Comparison of ENCODE assay signal across 9 cellular contexts in the genomic region with DNA sequence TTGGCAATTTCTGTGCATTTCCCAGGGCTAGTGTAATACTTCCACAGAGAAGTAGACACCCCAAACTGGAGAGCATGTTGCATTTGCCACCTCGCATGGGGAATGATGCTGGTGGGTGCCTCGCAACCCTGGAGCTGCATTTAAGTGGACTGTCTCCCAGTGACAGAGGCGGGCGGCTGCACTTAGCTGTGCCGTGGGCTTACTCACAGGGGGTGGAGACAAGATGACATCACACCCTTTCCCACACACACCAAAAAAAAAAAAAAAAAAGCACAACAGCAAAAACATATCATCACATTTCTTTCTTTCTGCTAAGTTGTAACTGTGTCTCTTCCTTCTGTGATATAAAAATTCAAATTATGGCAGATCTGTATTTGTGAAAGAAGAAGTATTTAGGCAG. TPM values are rescaled to one million over a fixed set of nuclear protein-coding genes. Genes with fewer than 3 reads are reported as not detected.
A peak's percentile ranks its signal among the peaks of the same experiment; 100 is the strongest.
DNase-seq lines count a peak whose midpoint lies in the region; ATAC-seq and TF ChIP-seq lines count a peak whose summit lies in the region.
"Had no signal": no experiment of that assay in that cellular context is flagged by ENCODE, and none has a peak within 500 bp of the region (broad histone marks: within the 10 kb centered on the region; RNA-seq: fewer than 3 reads in every experiment).

A gene with protein sequence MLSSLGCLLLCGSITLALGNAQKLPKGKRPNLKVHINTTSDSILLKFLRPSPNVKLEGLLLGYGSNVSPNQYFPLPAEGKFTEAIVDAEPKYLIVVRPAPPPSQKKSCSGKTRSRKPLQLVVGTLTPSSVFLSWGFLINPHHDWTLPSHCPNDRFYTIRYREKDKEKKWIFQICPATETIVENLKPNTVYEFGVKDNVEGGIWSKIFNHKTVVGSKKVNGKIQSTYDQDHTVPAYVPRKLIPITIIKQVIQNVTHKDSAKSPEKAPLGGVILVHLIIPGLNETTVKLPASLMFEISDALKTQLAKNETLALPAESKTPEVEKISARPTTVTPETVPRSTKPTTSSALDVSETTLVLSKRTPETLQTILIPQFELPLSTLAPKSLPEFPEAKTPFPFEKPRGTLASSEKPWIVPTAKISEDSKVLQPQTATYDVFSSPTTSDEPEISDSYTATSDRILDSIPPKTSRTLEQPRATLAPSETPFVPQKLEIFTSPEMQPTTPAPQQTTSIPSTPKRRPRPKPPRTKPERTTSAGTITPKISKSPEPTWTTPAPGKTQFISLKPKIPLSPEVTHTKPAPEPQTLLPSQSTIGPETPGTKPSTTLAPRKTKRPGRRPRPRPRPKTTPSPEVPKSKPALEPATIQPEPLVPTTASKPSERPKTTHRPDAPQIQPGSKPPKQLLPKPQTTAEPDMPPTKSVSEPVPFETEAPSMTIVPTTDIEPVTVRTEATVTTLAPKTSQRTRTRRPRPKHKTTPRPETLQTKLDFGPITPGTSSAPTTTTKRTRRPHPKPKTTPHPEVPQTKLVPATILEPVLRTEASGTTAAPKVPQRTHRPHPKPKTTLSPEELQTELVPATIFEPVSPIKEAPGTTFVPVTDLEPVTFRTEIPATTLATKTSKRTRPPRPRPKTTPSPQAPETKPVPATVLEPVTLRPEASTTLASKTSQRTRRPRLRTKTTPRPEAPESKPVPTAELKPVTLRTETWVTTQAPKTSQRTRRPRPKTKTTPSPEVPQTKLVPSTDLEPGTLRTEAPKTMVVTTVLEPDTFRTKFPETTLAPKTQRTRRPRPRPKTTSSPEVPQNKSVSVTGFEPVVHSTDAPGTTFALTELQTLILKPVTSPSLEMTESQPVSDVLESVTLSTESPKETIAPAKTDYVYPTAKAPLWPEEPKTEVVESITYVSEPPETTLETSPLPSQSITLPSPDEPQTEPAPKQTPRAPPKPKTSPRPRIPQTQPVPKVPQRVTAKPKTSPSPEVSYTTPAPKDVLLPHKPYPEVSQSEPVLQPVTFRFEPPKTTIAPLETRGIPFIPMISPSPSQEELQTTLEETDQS (N-terminal part only) (minus strand): TSS at position 113 of the 400 bp plus-strand sequence. CDS start 37 bp downstream, at position 76.

- H3K36me3 ChIP-seq in A673 (ENCODE audit: insufficient read depth, low read length, poor library complexity, severe bottlenecking) (no peaks in the 10 kb centered on the region), liver (ENCODE audit: control insufficient read depth in 4 of 4, insufficient read depth in 3 of 4, low read depth in 1 of 4, low read length in 3 of 4) (no peaks in the 10 kb centered on the region), suprapubic skin (no peaks in the 10 kb centered on the region)
- no peaks in the 10 kb centered on the region for H3K36me3 ChIP-seq in CD8-positive, alpha-beta memory T cell (ENCODE audit: insufficient read depth, low read length)

- TF ChIP-seq CTCF in A673 (conservative IDR thresholded peaks at IDR 0.05; ENCODE audit: low read depth, low read length) (no peak), coronary artery (IDR thresholded peaks at IDR 0.05) (no peak), liver (IDR thresholded peaks at IDR 0.05; ENCODE audit: low read depth, low read length, missing input control) (no peak), suprapubic skin (IDR thresholded peaks at IDR 0.05) (no peak)

- no peak for ATAC-seq in GM18519 (IDR thresholded peaks at IDR 0.05; ENCODE audit: low FRiP score, unreplicated experiment)

- H3K4me3 ChIP-seq in A673 (ENCODE audit: low read depth, low read length, poor library complexity, severe bottlenecking), result peak within 1 kb of the TSS; percentile 16
- peak within 1 kb of the TSS; percentile 72 for H3K4me3 ChIP-seq in coronary artery
- peak within 1 kb of the TSS; percentile 19 to 29 (median 22) for H3K4me3 ChIP-seq in liver (ENCODE audit: low read depth in 1 of 3, low read length in 3 of 3)
- H3K4me3 ChIP-seq in suprapubic skin, result peak within 1 kb of the TSS; percentile 43
- H3K4me3 ChIP-seq in CD8-positive, alpha-beta memory T cell (ENCODE audit: low read length), result no peak within 1 kb of the TSS

- H3K4me3 Mint-ChIP-seq in CD8-positive, alpha-beta memory T cell, result no peak within 1 kb of the TSS
- H3K4me3 Mint-ChIP-seq: activated T-cell treated with anti-CD3 and anti-CD28 coated beads, Interleukin-2, amount 50 U/mL, for 4 hours had no signal

- peak in 1 of 2 donors; percentile 52 for TF ChIP-seq POLR2A in suprapubic skin (IDR thresholded peaks at IDR 0.05)

- BruUV-seq in A673 (replicated peaks; lab: Mats Ljungman, UMichigan), result no TSS peak

- H3K4me1 ChIP-seq in A673 (ENCODE audit: insufficient read depth, low read length, poor library complexity, severe bottlenecking) (no peaks in the 10 kb centered on the region), liver (ENCODE audit: control insufficient read depth in 4 of 4, insufficient read depth in 4 of 4, low read length in 3 of 4) (peaks cover 0 to 5% (median 2%) of the 10 kb centered on the region in 4 donors), suprapubic skin (peaks cover 13% of the 10 kb centered on the region)
- H3K4me1 ChIP-seq in CD8-positive, alpha-beta memory T cell (ENCODE audit: insufficient read depth, low read length), result no peaks in the 10 kb centered on the region

- peak; percentile 60 for DNase-seq in A673 (ENCODE audit: low spot score)
- peak; percentile 7 for DNase-seq in LoVo (ENCODE audit: low spot score)
- peak; percentile 86 for DNase-seq in coronary artery (ENCODE audit: low spot score)
- peak; percentile 82 to 83 for DNase-seq in suprapubic skin (ENCODE audit: low spot score in 2 of 2)
- DNase-seq in germinal center (ENCODE audit: low spot score), result no peak
- no peak for DNase-seq in CD8-positive, alpha-beta memory T cell
- DNase-seq: activated T-cell treated with anti-CD3 and anti-CD28 coated beads, Interleukin-2, amount 50 U/mL, for 4 hours had no signal

- no peaks in the 10 kb centered on the region for H3K9me3 Mint-ChIP-seq in CD8-positive, alpha-beta memory T cell
- H3K9me3 Mint-ChIP-seq: activated T-cell treated with anti-CD3 and anti-CD28 coated beads, Interleukin-2, amount 50 U/mL, for 4 hours had no signal

- no peak for TF ChIP-seq EP300 in suprapubic skin (IDR thresholded peaks at IDR 0.05)

- H3K36me3 Mint-ChIP-seq in CD8-positive, alpha-beta memory T cell, result no peaks in the 10 kb centered on the region

- H3K9ac ChIP-seq in liver (ENCODE audit: low read depth in 1 of 2, low read length in 2 of 2), result peak within 1 kb of the TSS; percentile 27 to 58

- no peaks in the 10 kb centered on the region for H3K4me1 Mint-ChIP-seq in CD8-positive, alpha-beta memory T cell

- H3K27ac ChIP-seq in A673 (ENCODE audit: low read depth, low read length, poor library complexity, severe bottlenecking), result no peak within 1 kb of the TSS
- peak within 1 kb of the TSS; percentile 55 to 83 for H3K27ac ChIP-seq in coronary artery
- H3K27ac ChIP-seq in liver (ENCODE audit: low read depth in 1 of 2, low read length in 2 of 2), result peak within 1 kb of the TSS; percentile 32 to 40
- peak within 1 kb of the TSS; percentile 64 for H3K27ac ChIP-seq in suprapubic skin
- H3K27ac ChIP-seq in CD8-positive, alpha-beta memory T cell (ENCODE audit: low read depth, low read length), result no peak within 1 kb of the TSS

- peaks cover 4 to 6% of the 10 kb centered on the region in 2 donors for H3K27me3 Mint-ChIP-seq in CD8-positive, alpha-beta memory T cell

- H3K27me3 ChIP-seq in A673 (replicated peaks; ENCODE audit: insufficient read depth, low read depth, low read length, poor library complexity), result no peaks in the 10 kb centered on the region
- no peaks in the 10 kb centered on the region for H3K27me3 ChIP-seq in liver (ENCODE audit: control insufficient read depth in 4 of 4, insufficient read depth in 4 of 4, low read length in 3 of 4)
- H3K27me3 ChIP-seq in suprapubic skin, result no peaks in the 10 kb centered on the region
- no peaks in the 10 kb centered on the region for H3K27me3 ChIP-seq in CD8-positive, alpha-beta memory T cell (ENCODE audit: insufficient read depth, low read length, poor library complexity, severe bottlenecking)

- H3K9me3 ChIP-seq in A673 (ENCODE audit: low read depth, low read length, poor library complexity, severe bottlenecking), result no peaks in the 10 kb centered on the region
- no peaks in the 10 kb centered on the region for H3K9me3 ChIP-seq in liver (ENCODE audit: control insufficient read depth in 4 of 4, low read length in 3 of 4)
- no peaks in the 10 kb centered on the region for H3K9me3 ChIP-seq in suprapubic skin
- H3K9me3 ChIP-seq in CD8-positive, alpha-beta memory T cell (ENCODE audit: low read length), result no peaks in the 10 kb centered on the region

- H3K27ac Mint-ChIP-seq in CD8-positive, alpha-beta memory T cell, result peak within 1 kb of the TSS in 1 of 8 donors; percentile 21

- no peak for TF ChIP-seq RAD21 in liver (IDR thresholded peaks at IDR 0.05)

- 12% methylated on average over 5 of the region's 5 CpGs for WGBS in liver
- WGBS in suprapubic skin, result 5% methylated on average over 5 of the region's 5 CpGs

- CTCF ChIA-PET in A673 (lab: Charles Lee), result no interaction called here
- CTCF ChIA-PET in CD8-positive, alpha-beta memory T cell (lab: Charles Lee), result no interaction called here

- intact Hi-C loops in A673 (cut with micrococcal nuclease; ENCODE audit: unreplicated experiment), result no loop called here

- POLR2A ChIA-PET in A673 (lab: Charles Lee; ENCODE audit: low non-redundant PET), result no interaction called here
- POLR2A ChIA-PET in CD8-positive, alpha-beta memory T cell (lab: Charles Lee), result no interaction called here

TF ChIP-seq in liver, 16 proteins besides CTCF, POLR2A, EP300 and RAD21 (continues in another document):
- no peak for TF ChIP-seq RXRA (IDR thresholded peaks at IDR 0.05)
- no peak for TF ChIP-seq YY1 (IDR thresholded peaks at IDR 0.05)
- peak; percentile 19 for TF ChIP-seq TAF1 (conservative IDR thresholded peaks at IDR 0.05)
- TF ChIP-seq, protein P1, sequence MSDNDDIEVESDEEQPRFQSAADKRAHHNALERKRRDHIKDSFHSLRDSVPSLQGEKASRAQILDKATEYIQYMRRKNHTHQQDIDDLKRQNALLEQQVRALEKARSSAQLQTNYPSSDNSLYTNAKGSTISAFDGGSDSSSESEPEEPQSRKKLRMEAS (IDR thresholded peaks at IDR 0.05), result no peak
- no peak for TF ChIP-seq EGR1 (IDR thresholded peaks at IDR 0.05; ENCODE audit: low read depth in 2 of 2)
- TF ChIP-seq SP1 (IDR thresholded peaks at IDR 0.05), result no peak

RNA-seq across cellular contexts. Expression of the gene that starts here (rescaled TPM):
- total RNA-seq in A673 (2021) (4.3 and 5.2 TPM in 2 replicates), liver (1 to 10 TPM; 1.9 to 4.2 TPM), suprapubic skin (10 to 100 TPM; 20.6 to 54.4 (median 38.4) TPM)
- polyA plus RNA-seq in liver, result 1 to 10 TPM; 2.2 to 2.5 TPM
- total RNA-seq in CD8-positive, alpha-beta memory T cell, result not detected
- polyA plus RNA-seq in CD8-positive, alpha-beta memory T cell, result not detected

Comparison
In these comparisons a context has a peak if more than half of its experiments do, and no peak if none do; other contexts are left out.
1. DNase-seq: peak in A673 (single experiment), LoVo (single experiment), coronary artery (single experiment) and suprapubic skin (2 of 2); none in germinal center (single experiment) and CD8-positive, alpha-beta memory T cell (0 of 5).
2. H3K27ac ChIP-seq: peak in coronary artery (2 of 2), liver (2 of 2) and suprapubic skin (single experiment); none in A673 (single experiment) and CD8-positive, alpha-beta memory T cell (single experiment).